ENCODE assay signal across 1 cellular context in the genomic region with DNA sequence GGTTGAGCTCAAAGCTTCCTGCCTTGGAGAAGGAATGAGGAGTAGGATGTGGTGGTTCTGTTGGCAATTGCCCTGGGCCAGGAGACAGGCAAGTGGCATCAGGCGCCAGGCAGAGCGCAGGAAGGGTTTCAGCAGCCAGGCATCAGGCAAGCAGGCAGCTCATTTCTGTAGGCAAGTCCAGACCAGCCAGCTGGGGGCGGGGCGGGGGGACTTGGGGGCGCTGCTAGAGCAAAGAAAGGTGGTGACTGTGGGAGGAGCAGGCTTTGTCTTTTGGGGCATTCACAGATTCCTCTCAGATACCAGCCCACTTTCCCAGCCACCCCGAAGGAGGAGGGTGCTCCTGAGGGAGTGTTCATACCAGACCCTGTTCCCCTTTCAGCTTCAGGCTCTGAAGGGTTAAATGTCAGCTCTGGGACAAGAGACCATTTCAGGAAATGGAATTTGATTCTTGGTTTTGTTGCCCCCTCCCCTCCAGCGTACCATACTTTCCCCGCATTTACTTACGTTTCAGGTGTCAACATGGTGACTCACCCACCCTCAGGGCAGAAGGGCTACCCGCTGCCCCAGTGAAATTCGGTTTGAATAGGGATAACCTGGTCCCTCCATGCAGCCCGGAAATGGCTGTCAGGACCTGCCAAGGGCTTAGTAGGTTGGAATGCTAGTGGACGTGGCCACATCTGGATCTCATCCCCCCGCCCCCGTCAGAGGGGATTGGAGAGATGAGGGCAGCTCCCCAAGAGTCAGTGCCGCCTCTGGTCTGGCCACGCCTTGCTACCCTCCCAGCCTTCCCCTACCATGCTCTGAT.
TF ChIP-seq lines count a peak whose summit lies in the region.

No MANE protein-coding gene starts in this region.

TF ChIP-seq in HCT116, 20 proteins besides CTCF, POLR2A, EP300 and RAD21 (continued from another document):
- no peak for TF ChIP-seq EZH2phosphoT487 (IDR thresholded peaks at IDR 0.05; ENCODE audit: borderline replicate concordance)
- TF ChIP-seq YY1 (IDR thresholded peaks at IDR 0.05; ENCODE audit: extremely low read depth, insufficient replicate concordance, low read depth, low read length): no peak
